In the genomic region with DNA sequence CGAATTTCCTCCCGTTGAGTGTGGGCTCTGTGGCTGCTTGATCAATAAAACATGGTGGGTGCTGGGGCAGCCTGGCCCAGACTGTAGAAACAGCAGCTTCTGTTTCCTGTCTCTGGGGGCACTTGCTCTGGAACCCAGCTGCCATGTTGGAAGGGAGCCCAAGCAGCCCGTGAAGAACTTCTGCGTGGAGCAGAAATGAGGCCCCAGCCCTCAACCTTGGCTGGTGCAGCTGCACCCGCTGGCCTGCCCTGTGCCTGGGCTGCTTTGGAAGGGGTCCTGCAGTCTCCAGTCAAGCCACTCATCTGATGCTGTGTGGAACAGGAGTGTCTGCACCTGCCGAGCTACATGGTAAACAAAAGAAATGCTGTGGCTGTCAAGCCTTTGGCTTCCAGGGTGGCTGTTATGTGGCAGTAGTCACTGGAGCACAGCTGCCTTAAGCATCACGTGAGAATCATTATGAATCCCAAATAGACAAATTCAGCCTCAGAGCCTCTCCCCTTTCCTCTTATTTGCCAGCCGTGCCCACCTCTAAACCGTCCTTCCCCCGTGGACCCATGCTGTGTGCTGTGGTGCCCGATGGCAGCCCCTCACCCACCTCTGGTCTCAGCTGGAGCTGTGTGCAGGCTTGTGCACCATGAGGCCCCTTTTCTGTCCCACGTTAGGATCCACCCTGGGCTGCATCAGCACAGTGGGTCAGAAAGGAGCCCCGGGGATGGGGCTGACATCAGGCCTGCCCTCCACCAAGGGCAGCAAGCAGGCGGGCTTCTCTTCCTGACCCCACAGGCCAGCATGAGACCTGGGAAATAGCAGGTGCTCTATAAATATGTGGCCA, we compare ENCODE assay signal across 1 cellular context.
A peak's percentile ranks its signal among the peaks of the same experiment; 100 is the strongest.
TF ChIP-seq lines count a peak whose summit lies in the region.

No MANE protein-coding gene starts in this region.

TF ChIP-seq in H1, 55 proteins besides CTCF, POLR2A, EP300 and RAD21:
- TF ChIP-seq TAF7 (optimal IDR thresholded peaks at IDR 0.05; ENCODE audit: borderline replicate concordance, low read depth, low read length) (no peak), YY1 (IDR thresholded peaks at IDR 0.05; ENCODE audit: low read depth, low read length) (0 out of 2 replicates have a peak, but pooled peaks have one; percentile 10)
